ENCODE assay signal across 3 cellular contexts in the genomic region with DNA sequence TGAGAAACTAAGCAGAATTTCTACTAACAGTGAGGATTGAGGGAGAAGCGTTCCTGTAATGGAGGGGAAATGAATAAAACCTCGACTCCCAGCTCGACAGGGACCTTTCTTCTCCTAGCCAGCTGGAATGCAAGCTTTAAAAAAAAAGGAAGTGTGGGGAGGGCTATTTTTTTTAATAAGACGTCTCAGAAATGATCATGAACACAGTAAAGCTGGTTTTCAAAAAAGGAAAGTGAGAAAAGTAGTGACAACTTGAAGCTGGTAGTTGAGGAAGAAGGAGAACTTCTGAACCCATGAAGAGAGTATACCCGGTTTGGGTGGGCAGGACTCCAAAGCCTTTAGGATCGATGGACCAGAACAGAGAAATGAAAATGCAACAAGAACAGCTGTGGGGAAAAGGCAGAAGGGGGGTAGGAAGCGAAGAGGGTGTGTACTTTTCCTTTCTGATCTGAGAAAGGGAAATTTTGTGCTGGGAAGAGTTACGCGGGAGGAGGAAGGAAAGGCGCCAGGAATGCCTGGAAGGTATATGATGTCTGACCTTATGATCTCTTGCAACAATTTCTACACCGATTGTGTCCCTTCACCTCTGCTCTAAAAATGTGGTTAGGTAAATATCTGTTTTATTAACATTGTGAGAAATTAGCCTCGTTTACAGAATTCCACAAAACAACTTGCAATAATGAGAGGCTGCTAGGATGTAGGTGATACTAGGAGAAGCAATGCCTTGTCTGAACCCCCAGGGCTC.
TF ChIP-seq lines count a peak whose summit lies in the region.

No MANE protein-coding gene starts in this region.

TF ChIP-seq in liver, 16 proteins besides CTCF, POLR2A, EP300 and RAD21:
- TF ChIP-seq YY1 (IDR thresholded peaks at IDR 0.05) (no peak), FOXA1 (IDR thresholded peaks at IDR 0.05) (no peak), HNF4A (conservative IDR thresholded peaks at IDR 0.05) (peak in 1 of 2 donors; percentile 21), TAF1 (conservative IDR thresholded peaks at IDR 0.05) (no peak), HNF4G (IDR thresholded peaks at IDR 0.05) (no peak), RXRA (IDR thresholded peaks at IDR 0.05) (peak in 1 of 2 donors; percentile 48), JUND (IDR thresholded peaks at IDR 0.05) (peak in 1 of 2 donors; percentile 9), SP1 (IDR thresholded peaks at IDR 0.05) (no peak), FOXA2 (IDR thresholded peaks at IDR 0.05) (no peak)
TF ChIP-seq in liver: peak in this region for 3.

TF ChIP-seq in HepG2, 621 proteins besides CTCF, POLR2A, EP300 and RAD21 (continues in another document):
- TF ChIP-seq CCDC6 (CRISPR knock-in tag; IDR thresholded peaks at IDR 0.05) (no peak), ZNF616 (CRISPR knock-in tag; IDR thresholded peaks at IDR 0.05; ENCODE audit: low read depth) (no peak), IKZF1 (IDR thresholded peaks at IDR 0.05) (no peak), ZNF839 (CRISPR knock-in tag; IDR thresholded peaks at IDR 0.05; ENCODE audit: borderline replicate concordance) (no peak), NR2F1 (CRISPR knock-in tag; IDR thresholded peaks at IDR 0.05) (no peak), PCBP2 (optimal IDR thresholded peaks at IDR 0.05; ENCODE audit: low read depth, low read length, poor library complexity, severe bottlenecking) (no peak), ZFP36L2 (CRISPR knock-in tag; IDR thresholded peaks at IDR 0.05) (no peak), CENPT (CRISPR knock-in tag; IDR thresholded peaks at IDR 0.05; ENCODE audit: low read depth) (no peak), DPF2 (CRISPR knock-in tag; IDR thresholded peaks at IDR 0.05; ENCODE audit: borderline replicate concordance, low read depth) (no peak), ZNF7 (CRISPR knock-in tag; IDR thresholded peaks at IDR 0.05) (no peak), SALL2 (CRISPR knock-in tag; IDR thresholded peaks at IDR 0.05) (no peak), ZFYVE20 (CRISPR knock-in tag; IDR thresholded peaks at IDR 0.05; ENCODE audit: borderline replicate concordance, low read depth) (no peak), ZFP36 (IDR thresholded peaks at IDR 0.05; ENCODE audit: borderline replicate concordance, low read depth, low read length, partially characterized antibody) (no peak)
- TF ChIP-seq, protein P1, sequence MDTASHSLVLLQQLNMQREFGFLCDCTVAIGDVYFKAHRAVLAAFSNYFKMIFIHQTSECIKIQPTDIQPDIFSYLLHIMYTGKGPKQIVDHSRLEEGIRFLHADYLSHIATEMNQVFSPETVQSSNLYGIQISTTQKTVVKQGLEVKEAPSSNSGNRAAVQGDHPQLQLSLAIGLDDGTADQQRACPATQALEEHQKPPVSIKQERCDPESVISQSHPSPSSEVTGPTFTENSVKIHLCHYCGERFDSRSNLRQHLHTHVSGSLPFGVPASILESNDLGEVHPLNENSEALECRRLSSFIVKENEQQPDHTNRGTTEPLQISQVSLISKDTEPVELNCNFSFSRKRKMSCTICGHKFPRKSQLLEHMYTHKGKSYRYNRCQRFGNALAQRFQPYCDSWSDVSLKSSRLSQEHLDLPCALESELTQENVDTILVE (CRISPR knock-in tag; IDR thresholded peaks at IDR 0.05), result no peak
- TF ChIP-seq, protein P2, sequence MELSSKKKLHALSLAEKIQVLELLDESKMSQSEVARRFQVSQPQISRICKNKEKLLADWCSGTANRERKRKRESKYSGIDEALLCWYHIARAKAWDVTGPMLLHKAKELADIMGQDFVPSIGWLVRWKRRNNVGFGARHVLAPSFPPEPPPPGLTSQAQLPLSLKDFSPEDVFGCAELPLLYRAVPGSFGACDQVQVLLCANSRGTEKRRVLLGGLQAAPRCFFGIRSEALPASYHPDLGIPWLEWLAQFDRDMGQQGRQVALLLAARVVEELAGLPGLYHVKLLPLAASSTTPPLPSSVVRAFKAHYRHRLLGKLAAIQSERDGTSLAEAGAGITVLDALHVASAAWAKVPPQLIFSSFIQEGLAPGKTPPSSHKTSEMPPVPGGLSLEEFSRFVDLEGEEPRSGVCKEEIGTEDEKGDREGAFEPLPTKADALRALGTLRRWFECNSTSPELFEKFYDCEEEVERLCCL (CRISPR knock-in tag; IDR thresholded peaks at IDR 0.05; ENCODE audit: borderline replicate concordance), result no peak
- TF ChIP-seq, protein P3, sequence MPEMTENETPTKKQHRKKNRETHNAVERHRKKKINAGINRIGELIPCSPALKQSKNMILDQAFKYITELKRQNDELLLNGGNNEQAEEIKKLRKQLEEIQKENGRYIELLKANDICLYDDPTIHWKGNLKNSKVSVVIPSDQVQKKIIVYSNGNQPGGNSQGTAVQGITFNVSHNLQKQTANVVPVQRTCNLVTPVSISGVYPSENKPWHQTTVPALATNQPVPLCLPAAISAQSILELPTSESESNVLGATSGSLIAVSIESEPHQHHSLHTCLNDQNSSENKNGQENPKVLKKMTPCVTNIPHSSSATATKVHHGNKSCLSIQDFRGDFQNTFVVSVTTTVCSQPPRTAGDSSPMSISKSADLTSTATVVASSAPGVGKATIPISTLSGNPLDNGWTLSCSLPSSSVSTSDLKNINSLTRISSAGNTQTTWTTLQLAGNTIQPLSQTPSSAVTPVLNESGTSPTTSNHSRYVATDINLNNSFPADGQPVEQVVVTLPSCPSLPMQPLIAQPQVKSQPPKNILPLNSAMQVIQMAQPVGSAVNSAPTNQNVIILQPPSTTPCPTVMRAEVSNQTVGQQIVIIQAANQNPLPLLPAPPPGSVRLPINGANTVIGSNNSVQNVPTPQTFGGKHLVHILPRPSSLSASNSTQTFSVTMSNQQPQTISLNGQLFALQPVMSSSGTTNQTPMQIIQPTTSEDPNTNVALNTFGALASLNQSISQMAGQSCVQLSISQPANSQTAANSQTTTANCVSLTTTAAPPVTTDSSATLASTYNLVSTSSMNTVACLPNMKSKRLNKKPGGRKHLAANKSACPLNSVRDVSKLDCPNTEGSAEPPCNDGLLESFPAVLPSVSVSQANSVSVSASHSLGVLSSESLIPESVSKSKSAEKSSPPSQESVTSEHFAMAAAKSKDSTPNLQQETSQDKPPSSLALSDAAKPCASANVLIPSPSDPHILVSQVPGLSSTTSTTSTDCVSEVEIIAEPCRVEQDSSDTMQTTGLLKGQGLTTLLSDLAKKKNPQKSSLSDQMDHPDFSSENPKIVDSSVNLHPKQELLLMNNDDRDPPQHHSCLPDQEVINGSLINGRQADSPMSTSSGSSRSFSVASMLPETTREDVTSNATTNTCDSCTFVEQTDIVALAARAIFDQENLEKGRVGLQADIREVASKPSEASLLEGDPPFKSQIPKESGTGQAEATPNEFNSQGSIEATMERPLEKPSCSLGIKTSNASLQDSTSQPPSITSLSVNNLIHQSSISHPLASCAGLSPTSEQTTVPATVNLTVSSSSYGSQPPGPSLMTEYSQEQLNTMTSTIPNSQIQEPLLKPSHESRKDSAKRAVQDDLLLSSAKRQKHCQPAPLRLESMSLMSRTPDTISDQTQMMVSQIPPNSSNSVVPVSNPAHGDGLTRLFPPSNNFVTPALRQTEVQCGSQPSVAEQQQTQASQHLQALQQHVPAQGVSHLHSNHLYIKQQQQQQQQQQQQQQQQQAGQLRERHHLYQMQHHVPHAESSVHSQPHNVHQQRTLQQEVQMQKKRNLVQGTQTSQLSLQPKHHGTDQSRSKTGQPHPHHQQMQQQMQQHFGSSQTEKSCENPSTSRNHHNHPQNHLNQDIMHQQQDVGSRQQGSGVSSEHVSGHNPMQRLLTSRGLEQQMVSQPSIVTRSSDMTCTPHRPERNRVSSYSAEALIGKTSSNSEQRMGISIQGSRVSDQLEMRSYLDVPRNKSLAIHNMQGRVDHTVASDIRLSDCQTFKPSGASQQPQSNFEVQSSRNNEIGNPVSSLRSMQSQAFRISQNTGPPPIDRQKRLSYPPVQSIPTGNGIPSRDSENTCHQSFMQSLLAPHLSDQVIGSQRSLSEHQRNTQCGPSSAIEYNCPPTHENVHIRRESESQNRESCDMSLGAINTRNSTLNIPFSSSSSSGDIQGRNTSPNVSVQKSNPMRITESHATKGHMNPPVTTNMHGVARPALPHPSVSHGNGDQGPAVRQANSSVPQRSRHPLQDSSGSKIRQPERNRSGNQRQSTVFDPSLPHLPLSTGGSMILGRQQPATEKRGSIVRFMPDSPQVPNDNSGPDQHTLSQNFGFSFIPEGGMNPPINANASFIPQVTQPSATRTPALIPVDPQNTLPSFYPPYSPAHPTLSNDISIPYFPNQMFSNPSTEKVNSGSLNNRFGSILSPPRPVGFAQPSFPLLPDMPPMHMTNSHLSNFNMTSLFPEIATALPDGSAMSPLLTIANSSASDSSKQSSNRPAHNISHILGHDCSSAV (CRISPR knock-in tag; IDR thresholded peaks at IDR 0.05; ENCODE audit: borderline replicate concordance), result no peak

TF ChIP-seq in endothelial cell of umbilical vein, 7 proteins besides CTCF, POLR2A, EP300 and RAD21:
- TF ChIP-seq EZH2 (IDR thresholded peaks at IDR 0.05; ENCODE audit: borderline replicate concordance, low read depth, low read length, severe bottlenecking), result peak; percentile 8
- no peak for TF ChIP-seq MYC (IDR thresholded peaks at IDR 0.05; ENCODE audit: low read depth, low read length)
